24 cellular contexts compared by ENCODE assay signal in the genomic region with DNA sequence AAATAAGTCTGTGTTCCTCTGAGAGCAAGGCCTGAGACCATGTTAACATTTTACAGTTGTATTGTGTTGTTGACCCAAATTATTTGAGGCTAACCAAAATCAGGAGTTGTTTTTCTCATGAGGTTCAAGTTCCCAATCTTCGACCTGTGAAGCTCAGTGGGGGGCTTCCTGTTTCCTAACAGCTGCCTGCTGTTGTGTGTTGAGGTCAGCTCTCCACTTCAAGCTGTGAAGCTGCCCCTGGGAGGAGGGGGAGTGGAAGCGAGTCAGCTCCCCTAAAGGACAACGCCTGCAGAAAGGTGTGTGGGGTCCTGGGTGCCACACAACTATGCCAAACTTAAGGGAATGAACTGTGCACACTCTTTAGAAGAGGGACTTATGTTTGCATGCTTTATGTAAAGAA.
"Had no signal": no experiment of that assay in that cellular context is flagged by ENCODE, and none has a peak within 500 bp of the region (broad histone marks: within the 10 kb centered on the region; RNA-seq: fewer than 3 reads in every experiment).

No MANE protein-coding gene starts in this region.

- H3K27me3 Mint-ChIP-seq: activated naive CD4-positive, alpha-beta T cell treated with anti-CD3 and anti-CD28 coated beads, Interleukin-2, amount 10 ng/mL, durations not matched to agents 7 days and 5 days; dendritic cell treated with granulocyte-macrophage colony-stimulating factor and Interleukin-4, amounts not matched to agents 40 ng/mL and 50 ng/mL, for 4 days; stimulated activated memory B cell treated with anti-CD40 and anti-IgM and Interleukin-4, amounts not matched to agents 10 μg/mL and 1 μg/mL and 100 μg/mL, for 72 hours had no signal

- H3K4me1 Mint-ChIP-seq: activated naive CD4-positive, alpha-beta T cell treated with anti-CD3 and anti-CD28 coated beads, Interleukin-2, amount 10 ng/mL, durations not matched to agents 7 days and 5 days; stimulated activated memory B cell treated with anti-CD40 and anti-IgM and Interleukin-4, amounts not matched to agents 10 μg/mL and 1 μg/mL and 100 μg/mL, for 72 hours had no signal

- H3K4me1 ChIP-seq: body of pancreas, heart right ventricle, right lobe of liver, stomach, suprapubic skin, transverse colon, uterus had no signal

- H3K27ac ChIP-seq: body of pancreas, cardiac muscle cell, heart right ventricle, right lobe of liver, skin epidermis, stomach, suprapubic skin, transverse colon, uterus had no signal

- H3K9me3 Mint-ChIP-seq: dendritic cell treated with granulocyte-macrophage colony-stimulating factor and Interleukin-4, amounts not matched to agents 40 ng/mL and 50 ng/mL, for 4 days had no signal

- ATAC-seq: body of pancreas; heart right ventricle; left cardiac atrium; stimulated activated memory B cell treated with anti-CD40 and anti-IgM and Interleukin-4, amounts not matched to agents 10 μg/mL and 1 μg/mL and 100 μg/mL, for 72 hours had no signal

- H3K4me3 ChIP-seq: body of pancreas, cardiac muscle cell, heart right ventricle, right lobe of liver, skin epidermis, stomach, suprapubic skin, transverse colon, uterus had no signal

- H3K9me3 ChIP-seq: body of pancreas, right lobe of liver, suprapubic skin, transverse colon, uterus had no signal

- H3K36me3 Mint-ChIP-seq: activated CD4-positive, alpha-beta memory T cell treated with anti-CD3 and anti-CD28 coated beads for 36 hours; activated naive CD4-positive, alpha-beta T cell treated with anti-CD3 and anti-CD28 coated beads, Interleukin-2, amount 10 ng/mL, durations not matched to agents 7 days and 5 days; stimulated activated memory B cell treated with anti-CD40 and anti-IgM and Interleukin-4, amounts not matched to agents 10 μg/mL and 1 μg/mL and 100 μg/mL, for 72 hours had no signal

- H3K27ac Mint-ChIP-seq: activated CD4-positive, alpha-beta memory T cell treated with anti-CD3 and anti-CD28 coated beads for 36 hours; activated naive CD4-positive, alpha-beta T cell treated with anti-CD3 and anti-CD28 coated beads, Interleukin-2, amount 10 ng/mL, durations not matched to agents 7 days and 5 days; dendritic cell treated with granulocyte-macrophage colony-stimulating factor and Interleukin-4, amounts not matched to agents 40 ng/mL and 50 ng/mL, for 4 days; nephron progenitor cell; stimulated activated memory B cell treated with anti-CD40 and anti-IgM and Interleukin-4, amounts not matched to agents 10 μg/mL and 1 μg/mL and 100 μg/mL, for 72 hours had no signal

- H3K36me3 ChIP-seq: cardiac muscle cell, heart right ventricle, right lobe of liver, stomach, suprapubic skin, transverse colon, uterus had no signal

- DNase-seq: activated CD4-positive, alpha-beta memory T cell treated with anti-CD3 and anti-CD28 coated beads for 36 hours; activated CD4-positive, alpha-beta T cell treated with anti-CD3 and anti-CD28 coated beads for 48 hours; activated effector memory CD4-positive, alpha-beta T cell treated with anti-CD3 and anti-CD28 coated beads, Interleukin-2, amount 50 U/mL, for 16 hours; activated naive CD4-positive, alpha-beta T cell treated with anti-CD3 and anti-CD28 coated beads, Interleukin-2, amount 10 ng/mL, durations not matched to agents 7 days and 5 days; anterior cingulate cortex; body of pancreas; effector CD4-positive, alpha-beta T cell; erythroblast; foreskin fibroblast; heart right ventricle; islet precursor cell; left cardiac atrium; nephron progenitor cell; occipital lobe; right lobe of liver; stomach; T-helper 9 cell; transverse colon; uterus had no signal

- H3K4me3 Mint-ChIP-seq: activated CD4-positive, alpha-beta memory T cell treated with anti-CD3 and anti-CD28 coated beads for 36 hours; activated naive CD4-positive, alpha-beta T cell treated with anti-CD3 and anti-CD28 coated beads, Interleukin-2, amount 10 ng/mL, durations not matched to agents 7 days and 5 days; dendritic cell treated with granulocyte-macrophage colony-stimulating factor and Interleukin-4, amounts not matched to agents 40 ng/mL and 50 ng/mL, for 4 days; nephron progenitor cell; stimulated activated memory B cell treated with anti-CD40 and anti-IgM and Interleukin-4, amounts not matched to agents 10 μg/mL and 1 μg/mL and 100 μg/mL, for 72 hours had no signal

- H3K27me3 ChIP-seq: body of pancreas, cardiac muscle cell, heart right ventricle, right lobe of liver, stomach, suprapubic skin, transverse colon, uterus had no signal
